In the genomic region with DNA sequence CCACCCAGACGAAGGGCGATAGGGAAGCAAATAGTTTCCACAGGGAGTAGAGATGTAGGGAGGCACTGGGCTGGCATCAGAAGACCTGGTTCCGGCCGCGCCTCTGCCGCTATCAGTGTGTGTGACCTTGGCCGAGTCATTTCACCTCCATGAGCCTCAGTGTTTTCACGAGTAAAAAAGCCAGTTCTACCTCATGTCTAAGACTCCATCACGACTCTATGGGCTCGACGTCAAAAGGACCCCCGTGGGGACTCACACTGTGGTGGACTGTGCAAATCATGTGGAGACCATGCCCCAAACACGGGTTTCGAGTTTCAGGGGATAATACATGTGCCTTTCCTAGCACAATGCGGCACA, we compare ENCODE assay signal across 8 cellular contexts. TPM values are rescaled to one million over a fixed set of nuclear protein-coding genes. Genes with fewer than 3 reads are reported as not detected.
DNase-seq lines count a peak whose midpoint lies in the region; ATAC-seq and TF ChIP-seq lines count a peak whose summit lies in the region.

No MANE protein-coding gene starts in this region.

- H3K4me3 ChIP-seq in right cardiac atrium (ENCODE audit: low read length) (peak overlapping the region; percentile 74), smooth muscle cell (peak overlapping the region; percentile 78)

- H4K20me1 ChIP-seq in smooth muscle cell (ENCODE audit: low read depth) = no peaks in the 10 kb centered on the region

- peak overlapping the region; percentile 84 for H3K4me3 Mint-ChIP-seq in activated CD4-positive, alpha-beta memory T cell treated with anti-CD3 and anti-CD28 coated beads, Interleukin-2, amount 10 ng/mL, durations not matched to agents 7 days and 5 days

- no peak overlapping the region for H3K27ac Mint-ChIP-seq in activated CD4-positive, alpha-beta memory T cell treated with anti-CD3 and anti-CD28 coated beads, Interleukin-2, amount 10 ng/mL, durations not matched to agents 7 days and 5 days

- H3K9me3 ChIP-seq in right cardiac atrium (ENCODE audit: control insufficient read depth, low read length) (no peaks in the 10 kb centered on the region), smooth muscle cell (replicated peaks; ENCODE audit: low read depth) (no peaks in the 10 kb centered on the region)

- H3F3A ChIP-seq in smooth muscle cell (ENCODE audit: low read depth) = no peaks in the 10 kb centered on the region

- peaks cover 31% of the 10 kb centered on the region for H3K4me1 Mint-ChIP-seq in activated CD4-positive, alpha-beta memory T cell treated with anti-CD3 and anti-CD28 coated beads, Interleukin-2, amount 10 ng/mL, durations not matched to agents 7 days and 5 days

- H3K9me3 Mint-ChIP-seq in activated CD4-positive, alpha-beta memory T cell treated with anti-CD3 and anti-CD28 coated beads, Interleukin-2, amount 10 ng/mL, durations not matched to agents 7 days and 5 days = no peaks in the 10 kb centered on the region

- ATAC-seq in right cardiac atrium (peak in 1 of 2 donors; percentile 15), GM21423 (IDR thresholded peaks at IDR 0.05; ENCODE audit: unreplicated experiment) (no peak), HG02973 (IDR thresholded peaks at IDR 0.05; ENCODE audit: unreplicated experiment) (no peak), GM21515 (IDR thresholded peaks at IDR 0.05; ENCODE audit: unreplicated experiment) (no peak), HG03196 (IDR thresholded peaks at IDR 0.05; ENCODE audit: unreplicated experiment) (no peak)

- no peaks in the 10 kb centered on the region for H3K36me3 ChIP-seq in smooth muscle cell (ENCODE audit: low read depth)

- H3K27ac ChIP-seq in right cardiac atrium (ENCODE audit: low read length) (peak overlapping the region; percentile 1), smooth muscle cell (ENCODE audit: low read depth) (peak overlapping the region; percentile 73)

- peaks cover 2% of the 10 kb centered on the region for H3K4me1 ChIP-seq in right cardiac atrium (ENCODE audit: control insufficient read depth, insufficient read depth, low read length)
- peaks cover 26% of the 10 kb centered on the region for H3K4me1 ChIP-seq in smooth muscle cell (ENCODE audit: low read depth)

- WGBS in right cardiac atrium = 66% methylated on average over 15 of the region's 15 CpGs
- WGBS in smooth muscle cell (ENCODE audit: low lambda C conversion rate) = 82% methylated on average over 15 of the region's 15 CpGs

- peaks cover 40% of the 10 kb centered on the region for H3K79me2 ChIP-seq in smooth muscle cell (ENCODE audit: low read depth)

- TF ChIP-seq CTCF in smooth muscle cell (IDR thresholded peaks at IDR 0.05; ENCODE audit: borderline replicate concordance, insufficient read depth, poor library complexity, severe bottlenecking) = no peak

- H2AFZ ChIP-seq in smooth muscle cell (ENCODE audit: low read depth) = peak overlapping the region; percentile 95

- H3K27me3 ChIP-seq in right cardiac atrium (ENCODE audit: control insufficient read depth, insufficient read depth) = no peaks in the 10 kb centered on the region
- H3K27me3 ChIP-seq in smooth muscle cell (ENCODE audit: low read depth) = no peaks in the 10 kb centered on the region

- H3K36me3 Mint-ChIP-seq in activated CD4-positive, alpha-beta memory T cell treated with anti-CD3 and anti-CD28 coated beads, Interleukin-2, amount 10 ng/mL, durations not matched to agents 7 days and 5 days (ENCODE audit: low read depth) = no peaks in the 10 kb centered on the region

- peak overlapping the region; percentile 78 for H3K9ac ChIP-seq in smooth muscle cell (ENCODE audit: low read depth)

- peak overlapping the region; percentile 95 for H3K4me2 ChIP-seq in smooth muscle cell

- H3K27me3 Mint-ChIP-seq in activated CD4-positive, alpha-beta memory T cell treated with anti-CD3 and anti-CD28 coated beads, Interleukin-2, amount 10 ng/mL, durations not matched to agents 7 days and 5 days = no peaks in the 10 kb centered on the region

- intact Hi-C loops in right cardiac atrium (cut with DNase I) = no loop called here

- POLR2A ChIA-PET in HEK293T (lab: Yijun Ruan, JAX) = no interaction called here
- POLR2A ChIA-PET in activated CD4-positive, alpha-beta memory T cell treated with anti-CD3 and anti-CD28 coated beads, Interleukin-2, amount 10 ng/mL, durations not matched to agents 7 days and 5 days (lab: Charles Lee) = no interaction called here

- CTCF ChIA-PET in HEK293T (lab: Yijun Ruan, JAX) = no interaction called here
- CTCF ChIA-PET in activated CD4-positive, alpha-beta memory T cell treated with anti-CD3 and anti-CD28 coated beads, Interleukin-2, amount 10 ng/mL, durations not matched to agents 7 days and 5 days (lab: Charles Lee) = no interaction called here

- DNase-seq in HEK293T (ENCODE audit: extremely low spot score) = peak; percentile 32
- no peak for DNase-seq in activated CD4-positive, alpha-beta memory T cell treated with anti-CD3 and anti-CD28 coated beads, Interleukin-2, amount 10 ng/mL, durations not matched to agents 7 days and 5 days
- peak; percentile 8 to 63 (median 32) for DNase-seq in right cardiac atrium
- no peak for DNase-seq in smooth muscle cell (lab: John Stamatoyannopoulos, UW; ENCODE audit: unreplicated experiment)

TF ChIP-seq in HEK293T, 16 proteins besides CTCF, POLR2A, EP300 and RAD21:
- TF ChIP-seq HDGF (IDR thresholded peaks at IDR 0.05; ENCODE audit: borderline replicate concordance) (no peak), L3MBTL2 (conservative IDR thresholded peaks at IDR 0.05) (peak; percentile 55; the same call in 1 of the 2 replicates), TARDBP (IDR thresholded peaks at IDR 0.05) (no peak)

RNA-seq across cellular contexts. Expression of a gene that starts 0.6 kb away (rescaled TPM):
- total RNA-seq in activated CD4-positive, alpha-beta memory T cell treated with anti-CD3 and anti-CD28 coated beads, Interleukin-2, amount 10 ng/mL, durations not matched to agents 7 days and 5 days = 10 to 100 TPM; 10.7 to 12.0 TPM
- 10 to 100 TPM; 16.6 to 18.3 (median 17.2) TPM for total RNA-seq in right cardiac atrium
- 4.9 TPM for polyA plus RNA-seq in right cardiac atrium
- 24.5 and 41.2 TPM in 2 replicates for total RNA-seq in smooth muscle cell
- 9.0 and 9.1 TPM in 2 replicates for polyA plus RNA-seq in smooth muscle cell

Comparison
In these comparisons a context has a peak if more than half of its experiments do, and no peak if none do; other contexts are left out.
1. DNase-seq: peak in HEK293T (single experiment) and right cardiac atrium (3 of 3); none in activated CD4-positive, alpha-beta memory T cell treated with anti-CD3 and anti-CD28 coated beads, Interleukin-2, amount 10 ng/mL, durations not matched to agents 7 days and 5 days (single experiment) and smooth muscle cell (single experiment).